In genomic region chr10:14296081-14296709, GRCh38 we compare ENCODE assay signal across 1 cellular context.
TF ChIP-seq lines count a peak whose summit lies in the region.

No MANE protein-coding gene starts in this region.

TF ChIP-seq in SK-N-SH, 30 proteins besides CTCF, POLR2A, EP300 and RAD21 (continued from another document):
- TF ChIP-seq SIN3A (IDR thresholded peaks at IDR 0.05; ENCODE audit: borderline replicate concordance, low read depth, low read length) (no peak), NRF1 (IDR thresholded peaks at IDR 0.05; ENCODE audit: low read depth, low read length) (no peak), POLR2AphosphoS5 (IDR thresholded peaks at IDR 0.05; ENCODE audit: low read depth, low read length) (no peak), JUND (IDR thresholded peaks at IDR 0.05) (no peak), EZH2phosphoT487 (IDR thresholded peaks at IDR 0.05; ENCODE audit: borderline replicate concordance, low read depth) (no peak), RFX5 (IDR thresholded peaks at IDR 0.05; ENCODE audit: low read length) (no peak), USF1 (IDR thresholded peaks at IDR 0.05; ENCODE audit: borderline replicate concordance, low read depth) (no peak), FOSL2 (IDR thresholded peaks at IDR 0.05; ENCODE audit: borderline replicate concordance, low read depth) (no peak), SMC3 (IDR thresholded peaks at IDR 0.05; ENCODE audit: low read depth, low read length) (no peak), TCF12 (IDR thresholded peaks at IDR 0.05) (no peak), PBX3 (IDR thresholded peaks at IDR 0.05) (no peak)
TF ChIP-seq in SK-N-SH: peak in this region for 0.
